In genomic region chrX:44972132-44972531, GRCh38 we compare ENCODE assay signal across 1 cellular context.
TF ChIP-seq lines count a peak whose summit lies in the region.

No MANE protein-coding gene starts in this region.

TF ChIP-seq in K562, 482 proteins besides CTCF, POLR2A, EP300 and RAD21 (continued from another document):
- TF ChIP-seq ATF6 (CRISPR knock-in tag; IDR thresholded peaks at IDR 0.05), result no peak
- no peak for TF ChIP-seq PKNOX1 (IDR thresholded peaks at IDR 0.05)
TF ChIP-seq in K562: peak in this region for 0.
